7 cellular contexts compared by ENCODE assay signal in the genomic region with DNA sequence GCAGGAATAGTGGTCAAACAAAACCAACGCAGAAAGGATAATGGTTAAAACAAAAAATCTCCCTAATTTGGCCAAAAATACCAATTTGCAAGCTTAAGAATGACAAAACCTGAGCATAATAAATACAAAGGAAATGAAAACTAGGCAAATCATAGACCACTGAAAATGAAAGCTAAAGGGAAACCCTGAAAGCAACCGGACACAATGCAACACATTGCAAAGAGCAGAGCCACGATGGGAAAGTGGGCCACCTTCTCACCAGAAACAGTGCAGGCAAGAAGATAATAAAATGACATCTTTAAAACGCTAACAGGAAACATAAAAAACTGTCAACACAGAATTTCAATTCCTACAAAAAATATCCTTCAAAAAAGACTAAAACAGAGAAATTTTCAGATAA.
"Had no signal": no experiment of that assay in that cellular context is flagged by ENCODE, and none has a peak within 500 bp of the region (broad histone marks: within the 10 kb centered on the region; RNA-seq: fewer than 3 reads in every experiment).

No MANE protein-coding gene starts in this region.

- DNase-seq: GM23248, H9, HFFc6, IMR-90, KG1 had no signal

- ATAC-seq: HCT116, K562 had no signal

- H3K9me3 Mint-ChIP-seq: H9 had no signal

- H3K4me3 Mint-ChIP-seq: H9, HFFc6 had no signal

- H3K4me1 Mint-ChIP-seq: H9 had no signal

- H3K27ac Mint-ChIP-seq: H9, HFFc6 had no signal

- H3K4me3 ChIP-seq: GM23248, K562 had no signal
